2 cellular contexts compared by ENCODE assay signal in genomic region chr16:84925773-84926372, GRCh38.
A peak's percentile ranks its signal among the peaks of the same experiment; 100 is the strongest.
TF ChIP-seq lines count a peak whose summit lies in the region.

No MANE protein-coding gene starts in this region.

TF ChIP-seq in HCT116, 20 proteins besides CTCF, POLR2A, EP300 and RAD21:
- TF ChIP-seq POLR2AphosphoS5 (IDR thresholded peaks at IDR 0.05; ENCODE audit: low read depth, low read length) (no peak), REST (IDR thresholded peaks at IDR 0.05; ENCODE audit: low read depth) (no peak), YY1 (IDR thresholded peaks at IDR 0.05; ENCODE audit: extremely low read depth, insufficient replicate concordance, low read depth, low read length) (no peak), SP1 (IDR thresholded peaks at IDR 0.05; ENCODE audit: low read depth) (no peak), EGR1 (IDR thresholded peaks at IDR 0.05; ENCODE audit: low read depth) (no peak), EZH2phosphoT487 (IDR thresholded peaks at IDR 0.05; ENCODE audit: borderline replicate concordance) (no peak), ATF3 (IDR thresholded peaks at IDR 0.05) (no peak), JUND (IDR thresholded peaks at IDR 0.05) (no peak), ZNF274 (IDR thresholded peaks at IDR 0.05; ENCODE audit: low read depth, low read length) (no peak), SRF (IDR thresholded peaks at IDR 0.05; ENCODE audit: low read depth) (no peak), SIN3A (IDR thresholded peaks at IDR 0.05; ENCODE audit: low read depth) (no peak), CEBPB (IDR thresholded peaks at IDR 0.05; ENCODE audit: low read depth) (no peak), TCF7L2 (IDR thresholded peaks at IDR 0.05; ENCODE audit: borderline replicate concordance, extremely low read depth, insufficient read depth, insufficient read length) (no peak)

TF ChIP-seq in K562, 482 proteins besides CTCF, POLR2A, EP300 and RAD21:
- TF ChIP-seq MAFK (IDR thresholded peaks at IDR 0.05; ENCODE audit: low read length): no peak
- TF ChIP-seq GTF2E2 (tag; IDR thresholded peaks at IDR 0.05): no peak
- TF ChIP-seq NEUROD1 (IDR thresholded peaks at IDR 0.05; ENCODE audit: borderline replicate concordance, low read depth, low read length, partially characterized antibody): no peak
- no peak for TF ChIP-seq TCF7 (IDR thresholded peaks at IDR 0.05; ENCODE audit: borderline replicate concordance)
- TF ChIP-seq CREB3L1 (IDR thresholded peaks at IDR 0.05; ENCODE audit: borderline replicate concordance, low read depth): no peak
- TF ChIP-seq MECOM (CRISPR knock-in tag; IDR thresholded peaks at IDR 0.05): no peak
- no peak for TF ChIP-seq RBFOX2 (IDR thresholded peaks at IDR 0.05; ENCODE audit: low read depth, low read length)
- no peak for TF ChIP-seq ZNF830 (CRISPR knock-in tag; IDR thresholded peaks at IDR 0.05)
- TF ChIP-seq KAT7 (CRISPR knock-in tag; IDR thresholded peaks at IDR 0.05; ENCODE audit: borderline replicate concordance): 0 out of 2 replicates have a peak, but pooled peaks have one; percentile 38
- TF ChIP-seq ZFX (CRISPR knock-in tag; IDR thresholded peaks at IDR 0.05): peak; percentile 11; the same call in 1 of the 2 replicates
- TF ChIP-seq SIN3A (IDR thresholded peaks at IDR 0.05; ENCODE audit: borderline replicate concordance in 2 of 2, control insufficient read depth in 1 of 2, low read depth in 2 of 2, low read length in 2 of 2): no peak
